1 cellular context compared by ENCODE assay signal in genomic region chr2:85390941-85391669, GRCh38.
TF ChIP-seq lines count a peak whose summit lies in the region.

No MANE protein-coding gene starts in this region.

TF ChIP-seq in HepG2, 621 proteins besides CTCF, POLR2A, EP300 and RAD21 (continued from another document and continues in another):
- TF ChIP-seq ARID2 (CRISPR knock-in tag; IDR thresholded peaks at IDR 0.05; ENCODE audit: borderline replicate concordance) (no peak), REL (CRISPR knock-in tag; conservative IDR thresholded peaks at IDR 0.05) (no peak), ZNF430 (CRISPR knock-in tag; IDR thresholded peaks at IDR 0.05) (no peak), PRDM4 (CRISPR knock-in tag; IDR thresholded peaks at IDR 0.05; ENCODE audit: borderline replicate concordance) (no peak), ZNF879 (CRISPR knock-in tag; IDR thresholded peaks at IDR 0.05) (no peak), AHDC1 (CRISPR knock-in tag; IDR thresholded peaks at IDR 0.05; ENCODE audit: borderline replicate concordance) (no peak), ATF2 (CRISPR knock-in tag; IDR thresholded peaks at IDR 0.05) (no peak), AKNA (CRISPR knock-in tag; IDR thresholded peaks at IDR 0.05; ENCODE audit: borderline replicate concordance) (no peak), MIER3 (CRISPR knock-in tag; IDR thresholded peaks at IDR 0.05; ENCODE audit: borderline replicate concordance) (no peak), EZH2 (conservative IDR thresholded peaks at IDR 0.05; ENCODE audit: low read depth, low read length) (no peak), DMTF1 (CRISPR knock-in tag; IDR thresholded peaks at IDR 0.05) (no peak), TEAD2 (CRISPR knock-in tag; IDR thresholded peaks at IDR 0.05) (no peak), CBX2 (IDR thresholded peaks at IDR 0.05; ENCODE audit: low read depth, low read length) (no peak), CBX2 (CRISPR knock-in tag; IDR thresholded peaks at IDR 0.05; ENCODE audit: low read depth) (no peak), ZNF484 (CRISPR knock-in tag; IDR thresholded peaks at IDR 0.05; ENCODE audit: borderline replicate concordance, low read depth) (no peak), RNF2 (conservative IDR thresholded peaks at IDR 0.05; ENCODE audit: low read depth) (no peak), SKI (IDR thresholded peaks at IDR 0.05; ENCODE audit: partially characterized antibody) (peak; percentile 28), ZNF329 (CRISPR knock-in tag; IDR thresholded peaks at IDR 0.05; ENCODE audit: low read depth) (no peak), ZSCAN20 (CRISPR knock-in tag; IDR thresholded peaks at IDR 0.05; ENCODE audit: borderline replicate concordance) (no peak), ZNF644 (CRISPR knock-in tag; IDR thresholded peaks at IDR 0.05; ENCODE audit: low read depth) (no peak), ZBTB10 (CRISPR knock-in tag; IDR thresholded peaks at IDR 0.05; ENCODE audit: borderline replicate concordance) (no peak), ZNF83 (CRISPR knock-in tag; IDR thresholded peaks at IDR 0.05; ENCODE audit: borderline replicate concordance) (no peak), SP5 (CRISPR knock-in tag; IDR thresholded peaks at IDR 0.05; ENCODE audit: borderline replicate concordance, low read depth) (no peak), GABPA (IDR thresholded peaks at IDR 0.05; ENCODE audit: low read depth, low read length) (no peak), GABPA (CRISPR knock-in tag; IDR thresholded peaks at IDR 0.05; ENCODE audit: low read depth) (peak; percentile 33; the same call in 1 of the 2 replicates), SOX13 (IDR thresholded peaks at IDR 0.05) (no peak), SOX13 (CRISPR knock-in tag; conservative IDR thresholded peaks at IDR 0.05 in 1 of 2, IDR thresholded peaks at IDR 0.05 in 1 of 2) (no peak), FOXA3 (CRISPR knock-in tag; IDR thresholded peaks at IDR 0.05) (peak; percentile 50; the same call in 1 of the 2 replicates), SMYD3 (CRISPR knock-in tag; IDR thresholded peaks at IDR 0.05) (no peak), MTERF4 (CRISPR knock-in tag; IDR thresholded peaks at IDR 0.05) (no peak), ZNF615 (CRISPR knock-in tag; IDR thresholded peaks at IDR 0.05; ENCODE audit: borderline replicate concordance) (no peak), MTA3 (CRISPR knock-in tag; IDR thresholded peaks at IDR 0.05) (no peak), MATR3 (CRISPR knock-in tag; IDR thresholded peaks at IDR 0.05) (no peak), ATF7 (IDR thresholded peaks at IDR 0.05) (no peak), ATF7 (CRISPR knock-in tag; IDR thresholded peaks at IDR 0.05) (no peak), MTF1 (CRISPR knock-in tag; IDR thresholded peaks at IDR 0.05) (no peak)
